Comparison of ENCODE assay signal across 2 cellular contexts in genomic region chr10:96627292-96627691, GRCh38.
TF ChIP-seq lines count a peak whose summit lies in the region.

No MANE protein-coding gene starts in this region.

TF ChIP-seq in HepG2, 621 proteins besides CTCF, POLR2A, EP300 and RAD21:
- no peak for TF ChIP-seq AGO2 (optimal IDR thresholded peaks at IDR 0.05; ENCODE audit: low read depth, low read length)
- TF ChIP-seq, protein P1, sequence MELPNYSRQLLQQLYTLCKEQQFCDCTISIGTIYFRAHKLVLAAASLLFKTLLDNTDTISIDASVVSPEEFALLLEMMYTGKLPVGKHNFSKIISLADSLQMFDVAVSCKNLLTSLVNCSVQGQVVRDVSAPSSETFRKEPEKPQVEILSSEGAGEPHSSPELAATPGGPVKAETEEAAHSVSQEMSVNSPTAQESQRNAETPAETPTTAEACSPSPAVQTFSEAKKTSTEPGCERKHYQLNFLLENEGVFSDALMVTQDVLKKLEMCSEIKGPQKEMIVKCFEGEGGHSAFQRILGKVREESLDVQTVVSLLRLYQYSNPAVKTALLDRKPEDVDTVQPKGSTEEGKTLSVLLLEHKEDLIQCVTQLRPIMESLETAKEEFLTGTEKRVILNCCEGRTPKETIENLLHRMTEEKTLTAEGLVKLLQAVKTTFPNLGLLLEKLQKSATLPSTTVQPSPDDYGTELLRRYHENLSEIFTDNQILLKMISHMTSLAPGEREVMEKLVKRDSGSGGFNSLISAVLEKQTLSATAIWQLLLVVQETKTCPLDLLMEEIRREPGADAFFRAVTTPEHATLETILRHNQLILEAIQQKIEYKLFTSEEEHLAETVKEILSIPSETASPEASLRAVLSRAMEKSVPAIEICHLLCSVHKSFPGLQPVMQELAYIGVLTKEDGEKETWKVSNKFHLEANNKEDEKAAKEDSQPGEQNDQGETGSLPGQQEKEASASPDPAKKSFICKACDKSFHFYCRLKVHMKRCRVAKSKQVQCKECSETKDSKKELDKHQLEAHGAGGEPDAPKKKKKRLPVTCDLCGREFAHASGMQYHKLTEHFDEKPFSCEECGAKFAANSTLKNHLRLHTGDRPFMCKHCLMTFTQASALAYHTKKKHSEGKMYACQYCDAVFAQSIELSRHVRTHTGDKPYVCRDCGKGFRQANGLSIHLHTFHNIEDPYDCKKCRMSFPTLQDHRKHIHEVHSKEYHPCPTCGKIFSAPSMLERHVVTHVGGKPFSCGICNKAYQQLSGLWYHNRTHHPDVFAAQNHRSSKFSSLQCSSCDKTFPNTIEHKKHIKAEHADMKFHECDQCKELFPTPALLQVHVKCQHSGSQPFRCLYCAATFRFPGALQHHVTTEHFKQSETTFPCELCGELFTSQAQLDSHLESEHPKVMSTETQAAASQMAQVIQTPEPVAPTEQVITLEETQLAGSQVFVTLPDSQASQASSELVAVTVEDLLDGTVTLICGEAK (IDR thresholded peaks at IDR 0.05): peak; percentile 33; the same call in 1 of the 2 replicates
- TF ChIP-seq, protein P1 (CRISPR knock-in tag; IDR thresholded peaks at IDR 0.05): no peak; the same call in 1 of the 2 replicates

TF ChIP-seq in K562, 482 proteins besides CTCF, POLR2A, EP300 and RAD21:
- TF ChIP-seq, protein P1 (IDR thresholded peaks at IDR 0.05): peak; percentile 96
- TF ChIP-seq, protein P1 (CRISPR knock-in tag; IDR thresholded peaks at IDR 0.05): peak; percentile 91
- no peak for TF ChIP-seq ZNF274 (IDR thresholded peaks at IDR 0.05; ENCODE audit: borderline replicate concordance, low read depth, low read length)
- TF ChIP-seq ZNF263 (CRISPR knock-in tag; IDR thresholded peaks at IDR 0.05; ENCODE audit: borderline replicate concordance): no peak
